Comparison of ENCODE assay signal across 8 cellular contexts in genomic region chr6:95576621-95577316, GRCh38. TPM values are rescaled to one million over a fixed set of nuclear protein-coding genes. Genes with fewer than 3 reads are reported as not detected.
DNase-seq lines count a peak whose midpoint lies in the region; ATAC-seq, FAIRE-seq and TF ChIP-seq lines count a peak whose summit lies in the region.

No MANE protein-coding gene starts in this region.

- CTCF ChIA-PET in A549 (lab: Yijun Ruan, JAX), result no interaction called here

- TF ChIP-seq EP300 in A549 (IDR thresholded peaks at IDR 0.05), result no peak

- peak overlapping the region; percentile 75 to 88 for H3K9ac ChIP-seq in duodenal mucosa (ENCODE audit: low read depth in 1 of 2, low read length in 2 of 2)

- TF ChIP-seq POLR2A in A549 (IDR thresholded peaks at IDR 0.05; ENCODE audit: low read length) (no peak), GM12891 (IDR thresholded peaks at IDR 0.05; ENCODE audit: low read depth, low read length) (no peak; the same call in 1 of the 2 replicates)

- no peak for TF ChIP-seq CTCF in A549 (IDR thresholded peaks at IDR 0.05)
- no peak for TF ChIP-seq CTCF in mucosa of descending colon (IDR thresholded peaks at IDR 0.05)

- H3K9me3 ChIP-seq in A549 (no peaks in the 10 kb centered on the region), duodenal mucosa (ENCODE audit: control insufficient read depth in 1 of 2, low read length in 2 of 2) (no peaks in the 10 kb centered on the region), mucosa of descending colon (no peaks in the 10 kb centered on the region)

- peak overlapping the region; percentile 66 for H3K4me2 ChIP-seq in A549

- no peak for DNase-seq in A549 (ENCODE audit: low read depth in 1 of 2, low spot score in 1 of 2)
- no peak for DNase-seq in GM12891 (ENCODE audit: insufficient read length, low spot score)
- peak; percentile 10 for DNase-seq in RCC 7860 (ENCODE audit: low spot score)
- no peak for DNase-seq in mucosa of descending colon
- no peak for DNase-seq in NK-92 (lab: John Stamatoyannopoulos, UW; ENCODE audit: unreplicated experiment)
- no peak for DNase-seq in medulla oblongata (ENCODE audit: extremely low spot score)

- intact Hi-C loops in mucosa of descending colon (cut with DNase I, micrococcal nuclease), result no loop called here

- H3K27ac ChIP-seq in A549 (peak overlapping the region; percentile 91 to 92), duodenal mucosa (ENCODE audit: low read depth, low read length) (peak overlapping the region; percentile 68)

- FAIRE-seq in A549 (lab: Jason Lieb, UNC) (no peak), GM12891 (lab: Jason Lieb, UNC) (no peak), RCC 7860 (lab: Jason Lieb, UNC) (no peak)

- H3K36me3 ChIP-seq in duodenal mucosa (ENCODE audit: control insufficient read depth in 1 of 2, insufficient read depth in 2 of 2, low read length in 2 of 2), result no peaks in the 10 kb centered on the region
- no peaks in the 10 kb centered on the region for H3K36me3 ChIP-seq in mucosa of descending colon (ENCODE audit: low read depth)

- POLR2A ChIA-PET in A549 (lab: Yijun Ruan, JAX), result interaction anchor here (2.1 kb wide), 1 partner anchor 10 kb away, joined by 5 read pairs; no protein-coding TSS in a partner anchor

- WGBS in A549 (ENCODE audit: missing lambda C conversion rate), result 4% methylated on average over 4 of the region's 4 CpGs

- no peaks in the 10 kb centered on the region for H3K27me3 ChIP-seq in duodenal mucosa (ENCODE audit: control insufficient read depth in 1 of 2, insufficient read depth in 2 of 2, low read length in 2 of 2)

- ATAC-seq in A549, result peak in 1 of 2 experiments; percentile 32; a peak in 3 of 6 replicates
- peak; percentile 24 for ATAC-seq in HG02938 (IDR thresholded peaks at IDR 0.05; ENCODE audit: unreplicated experiment)
- peak; percentile 13 for ATAC-seq in mucosa of descending colon

- TF ChIP-seq RAD21 in A549 (conservative IDR thresholded peaks at IDR 0.05 in 1 of 2, IDR thresholded peaks at IDR 0.05 in 1 of 2), result no peak

- H3K4me1 ChIP-seq in A549, result peaks cover 12% of the 10 kb centered on the region; the same call in 2 of the 3 replicates
- peaks cover 6 to 8% of the 10 kb centered on the region in 2 donors for H3K4me1 ChIP-seq in duodenal mucosa (ENCODE audit: control insufficient read depth in 1 of 2, insufficient read depth in 2 of 2, low read length in 2 of 2)
- peaks cover 6% of the 10 kb centered on the region for H3K4me1 ChIP-seq in mucosa of descending colon (ENCODE audit: low read depth)

- H3K4me3 ChIP-seq in A549 (peak overlapping the region; percentile 96), duodenal mucosa (ENCODE audit: low read depth in 1 of 2, low read length in 2 of 2) (peak overlapping the region; percentile 90 to 97), mucosa of descending colon (peak overlapping the region; percentile 50)

TF ChIP-seq in A549, 52 proteins besides CTCF, POLR2A, EP300 and RAD21:
- no peak for TF ChIP-seq HDAC2 (IDR thresholded peaks at IDR 0.05)
- peak; percentile 25 for TF ChIP-seq MAFK (IDR thresholded peaks at IDR 0.05; ENCODE audit: partially characterized antibody)
- TF ChIP-seq ZFP36 (IDR thresholded peaks at IDR 0.05; ENCODE audit: borderline replicate concordance, partially characterized antibody), result no peak

TF ChIP-seq in GM12891, 5 proteins besides CTCF, POLR2A, EP300 and RAD21:
- TF ChIP-seq SPI1 (IDR thresholded peaks at IDR 0.05; ENCODE audit: low read depth, low read length) (peak; percentile 21; the same call in 1 of the 2 replicates), PAX5 (IDR thresholded peaks at IDR 0.05; ENCODE audit: insufficient read depth, low read length, severe bottlenecking) (no peak)

RNA-seq across cellular contexts. Expression of gene MANEA, which starts 0.6 kb away (rescaled TPM):
- polyA plus RNA-seq in A549 (2011; rRNA removed), result 8.9 and 13.3 TPM in 2 replicates
- 1.2 and 1.5 TPM in 2 replicates for polyA plus RNA-seq in A549 (2012; cell fraction: cytosol; rRNA removed)
- polyA plus RNA-seq in A549 (2012; cell fraction: nucleus; rRNA removed), result 0.61 and 0.91 TPM in 2 replicates
- 3.8 to 4.6 TPM (median 4.0 TPM) in 3 replicates for polyA plus RNA-seq in A549 (2017; fragmentation: RNase III; extraction: RNeasy Plus Mini Kit Qiagen cat#74134 plus additional on column Dnase treatment)
- polyA minus RNA-seq in A549 (2011; rRNA and poly(A)+ RNA removed), result 2.9 and 3.3 TPM in 2 replicates
- polyA plus RNA-seq in GM12891 (2012; ENCODE audit: low read depth, missing spikeins), result 3.4 TPM
- total RNA-seq in mucosa of descending colon, result 1 to 10 TPM; 4.8 to 8.7 (median 5.7) TPM
